ENCODE assay signal across 8 cellular contexts in the genomic region with DNA sequence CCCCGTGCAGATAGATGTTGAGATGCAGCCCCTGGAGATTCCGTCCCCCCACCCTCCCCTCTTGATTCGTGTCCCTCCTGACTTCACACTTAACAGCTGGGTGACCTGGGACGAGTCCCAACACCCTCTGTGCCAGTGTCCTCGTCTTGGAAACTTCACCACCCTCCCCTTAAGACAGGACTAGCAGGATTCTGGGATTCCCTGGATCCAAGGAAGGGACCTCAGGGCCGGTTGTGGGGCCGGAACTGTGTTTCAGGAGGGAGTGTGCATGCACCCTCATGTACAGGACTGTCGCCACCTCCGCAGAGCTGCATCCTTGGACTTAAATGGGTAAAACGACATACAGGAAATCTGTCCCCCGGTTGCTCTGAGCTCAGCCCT. TPM values are rescaled to one million over a fixed set of nuclear protein-coding genes. Genes with fewer than 3 reads are reported as not detected.
DNase-seq lines count a peak whose midpoint lies in the region; ATAC-seq, FAIRE-seq and TF ChIP-seq lines count a peak whose summit lies in the region.

No MANE protein-coding gene starts in this region.

- intact Hi-C loops in left lung (cut with DNase I), result no loop called here

- peak overlapping the region; percentile 94 for H3K4me2 ChIP-seq in astrocyte (ENCODE audit: low read length)

- no peak for ATAC-seq in left lung
- ATAC-seq in GM18861 (IDR thresholded peaks at IDR 0.05; ENCODE audit: unreplicated experiment), result no peak
- no peak for ATAC-seq in HG03378 (IDR thresholded peaks at IDR 0.05; ENCODE audit: unreplicated experiment)
- ATAC-seq in HG03095 (IDR thresholded peaks at IDR 0.05; ENCODE audit: unreplicated experiment), result no peak

- 2% methylated on average over 11 of the region's 11 CpGs for WGBS in suprapubic skin

- H3K36me3 ChIP-seq in CD8-positive, alpha-beta memory T cell (ENCODE audit: insufficient read depth, low read length), result no peaks in the 10 kb centered on the region
- H3K36me3 ChIP-seq in astrocyte (ENCODE audit: insufficient read depth, low read length) (peaks cover 7% of the 10 kb centered on the region), left lung (no peaks in the 10 kb centered on the region), suprapubic skin (peaks cover 3% of the 10 kb centered on the region)

- POLR2A ChIA-PET in CD8-positive, alpha-beta memory T cell (lab: Charles Lee), result interaction anchor here (0.6 to 2.7 kb wide), 9 partner anchors 49 to 190 kb away, joined by 3 to 19 read pairs (median 5); a partner anchor contains a TSS

- TF ChIP-seq CTCF in astrocyte (IDR thresholded peaks at IDR 0.05; ENCODE audit: insufficient read depth, low read depth, low read length) (no peak), left lung (IDR thresholded peaks at IDR 0.05) (no peak), suprapubic skin (IDR thresholded peaks at IDR 0.05) (no peak)

- peak overlapping the region; percentile 98 for H3K9ac ChIP-seq in astrocyte (ENCODE audit: low read length)

- CTCF ChIA-PET in CD8-positive, alpha-beta memory T cell (lab: Charles Lee), result interaction anchor here (0.6 to 2.7 kb wide), 6 partner anchors 11 to 159 kb away, joined by 3 to 7 read pairs (median 4); no protein-coding TSS in a partner anchor

- H4K20me1 ChIP-seq in astrocyte (ENCODE audit: insufficient read depth, low read length), result peaks cover 31% of the 10 kb centered on the region

- H3K9me3 ChIP-seq in CD8-positive, alpha-beta memory T cell (ENCODE audit: low read length), result no peaks in the 10 kb centered on the region
- no peaks in the 10 kb centered on the region for H3K9me3 ChIP-seq in astrocyte (ENCODE audit: insufficient read depth, low read depth, low read length)
- H3K9me3 ChIP-seq in left lung, result no peaks in the 10 kb centered on the region
- no peaks in the 10 kb centered on the region for H3K9me3 ChIP-seq in suprapubic skin

- H3K27ac ChIP-seq in CD8-positive, alpha-beta memory T cell (ENCODE audit: low read depth, low read length), result peak overlapping the region; percentile 73
- H3K27ac ChIP-seq in astrocyte (ENCODE audit: low read depth, low read length), result peak overlapping the region; percentile 85
- peak overlapping the region; percentile 73 to 82 for H3K27ac ChIP-seq in left lung
- H3K27ac ChIP-seq in suprapubic skin, result peak overlapping the region; percentile 75

- peaks cover 47% of the 10 kb centered on the region for H3K4me1 ChIP-seq in CD8-positive, alpha-beta memory T cell (ENCODE audit: insufficient read depth, low read length)
- H3K4me1 ChIP-seq in astrocyte (ENCODE audit: insufficient read depth, low read length) (peaks cover 45% of the 10 kb centered on the region), left lung (peaks cover 11 to 68% of the 10 kb centered on the region in 2 donors), suprapubic skin (peaks cover 53% of the 10 kb centered on the region)

- peak overlapping the region; percentile 72 for H3K4me3 ChIP-seq in CD8-positive, alpha-beta memory T cell (ENCODE audit: low read length)
- H3K4me3 ChIP-seq in astrocyte (ENCODE audit: insufficient read depth, low read depth, low read length) (peak overlapping the region; percentile 88), left lung (peak overlapping the region; percentile 57 to 75), suprapubic skin (peak overlapping the region; percentile 72)

- no peaks in the 10 kb centered on the region for H3K27me3 ChIP-seq in CD8-positive, alpha-beta memory T cell (ENCODE audit: insufficient read depth, low read length, poor library complexity, severe bottlenecking)
- H3K27me3 ChIP-seq in astrocyte (ENCODE audit: insufficient read depth, low read length), result no peaks in the 10 kb centered on the region
- no peaks in the 10 kb centered on the region for H3K27me3 ChIP-seq in left lung
- no peaks in the 10 kb centered on the region for H3K27me3 ChIP-seq in suprapubic skin

- peaks cover 0 to 2% (median 0%) of the 10 kb centered on the region in 5 donors for H3K9me3 Mint-ChIP-seq in CD8-positive, alpha-beta memory T cell
- H3K9me3 Mint-ChIP-seq in astrocyte (ENCODE audit: unreplicated experiment), result no peaks in the 10 kb centered on the region

- FAIRE-seq in astrocyte (lab: Jason Lieb, UNC), result no peak

- no peaks in the 10 kb centered on the region for H3K27me3 Mint-ChIP-seq in CD8-positive, alpha-beta memory T cell
- H3K27me3 Mint-ChIP-seq in astrocyte (ENCODE audit: low read depth, unreplicated experiment), result no peaks in the 10 kb centered on the region

- H3K4me3 Mint-ChIP-seq in CD8-positive, alpha-beta memory T cell, result peak overlapping the region; percentile 91 to 100 (median 99)
- H3K4me3 Mint-ChIP-seq in astrocyte (ENCODE audit: unreplicated experiment), result peak overlapping the region; percentile 97

- peak overlapping the region; percentile 77 to 99 (median 98) for H3K27ac Mint-ChIP-seq in CD8-positive, alpha-beta memory T cell
- H3K27ac Mint-ChIP-seq in astrocyte (ENCODE audit: unreplicated experiment), result peak overlapping the region; percentile 91

- H3K4me1 Mint-ChIP-seq in CD8-positive, alpha-beta memory T cell, result peaks cover 57 to 76% (median 62%) of the 10 kb centered on the region in 3 donors
- peaks cover 29% of the 10 kb centered on the region for H3K4me1 Mint-ChIP-seq in astrocyte (ENCODE audit: low read depth, unreplicated experiment)

- TF ChIP-seq POLR2A in suprapubic skin (IDR thresholded peaks at IDR 0.05), result no peak

- no peak for TF ChIP-seq EP300 in suprapubic skin (IDR thresholded peaks at IDR 0.05)

- H3K79me2 ChIP-seq in astrocyte (ENCODE audit: insufficient read depth, low read length), result peaks cover 89% of the 10 kb centered on the region

- peak in 3 of 5 donors; percentile 10 to 30 (median 12) for DNase-seq in CD8-positive, alpha-beta memory T cell
- DNase-seq in LHCN-M2 (ENCODE audit: low read depth) (peak; percentile 9), astrocyte (ENCODE audit: low read depth) (no peak), left lung (peak in 1 of 2 donors; percentile 62), suprapubic skin (ENCODE audit: low spot score in 2 of 2) (no peak)

- H3K36me3 Mint-ChIP-seq in CD8-positive, alpha-beta memory T cell, result peaks cover 0 to 40% (median 0%) of the 10 kb centered on the region in 3 donors
- peaks cover 7% of the 10 kb centered on the region for H3K36me3 Mint-ChIP-seq in astrocyte (ENCODE audit: low read depth, unreplicated experiment)

- H2AFZ ChIP-seq in astrocyte (ENCODE audit: low read depth, low read length), result peak overlapping the region; percentile 1

RNA-seq across cellular contexts. Expression of a gene that starts 1.0 kb away (rescaled TPM):
- 100 to 1,000 TPM; 104 to 108 TPM for total RNA-seq in CD8-positive, alpha-beta memory T cell
- 24.9 TPM for polyA plus RNA-seq in CD8-positive, alpha-beta memory T cell
- 50.7 and 52.1 TPM in 2 replicates for total RNA-seq in LHCN-M2 (2014; rRNA removed)
- polyA plus RNA-seq in LHCN-M2 (2012), result 48.8 TPM
- total RNA-seq in astrocyte, result 117 and 123 TPM in 2 replicates
- total RNA-seq in left lung, result 100 to 1,000 TPM in 1 of 2 donors, 10 to 100 TPM in 1; 89.5 to 149 TPM
- 10 to 100 TPM; 43.6 to 99.9 (median 69.5) TPM for total RNA-seq in suprapubic skin

RNA-seq across cellular contexts. Expression of a gene that starts 1.3 kb away (rescaled TPM):
- 10 to 100 TPM; 33.4 to 36.4 TPM for total RNA-seq in CD8-positive, alpha-beta memory T cell
- 9.7 TPM for polyA plus RNA-seq in CD8-positive, alpha-beta memory T cell
- 16.3 and 19.8 TPM in 2 replicates for total RNA-seq in LHCN-M2 (2014; rRNA removed)
- polyA plus RNA-seq in LHCN-M2 (2012), result 14.4 TPM
- 5.6 and 7.6 TPM in 2 replicates for total RNA-seq in astrocyte
- 10 to 100 TPM in 1 of 2 donors, 1 to 10 TPM in 1; 8.4 to 11.6 TPM for total RNA-seq in left lung
- total RNA-seq in suprapubic skin, result 1 to 10 TPM; 2.4 to 4.1 (median 3.0) TPM

RNA-seq across cellular contexts. Expression of a gene that starts 49.9 kb away (rescaled TPM):
- total RNA-seq in CD8-positive, alpha-beta memory T cell, result under 1 TPM; 0.07 to 0.18 TPM
- 0.74 TPM for polyA plus RNA-seq in CD8-positive, alpha-beta memory T cell
- total RNA-seq in LHCN-M2 (2014; rRNA removed) (0.11 TPM in 1 of 2 replicates, not detected in the other), astrocyte (1.4 and 1.9 TPM in 2 replicates), left lung (10 to 100 TPM; 13.1 to 17.3 TPM), suprapubic skin (1 to 10 TPM; 5.4 to 9.7 (median 9.1) TPM)
- polyA plus RNA-seq in LHCN-M2 (2012), result 0.09 TPM

Comparison
In these comparisons a context has a peak if more than half of its experiments do, and no peak if none do; other contexts are left out.
1. DNase-seq: peak in CD8-positive, alpha-beta memory T cell (3 of 5) and LHCN-M2 (single experiment); none in astrocyte (single experiment) and suprapubic skin (0 of 2).
2. Peak in every context shown above with its lines, with median percentiles within 50 percentile points of each other: H3K27ac ChIP-seq and H3K4me3 ChIP-seq.